Comparison of ENCODE assay signal across 2 cellular contexts in the genomic region with DNA sequence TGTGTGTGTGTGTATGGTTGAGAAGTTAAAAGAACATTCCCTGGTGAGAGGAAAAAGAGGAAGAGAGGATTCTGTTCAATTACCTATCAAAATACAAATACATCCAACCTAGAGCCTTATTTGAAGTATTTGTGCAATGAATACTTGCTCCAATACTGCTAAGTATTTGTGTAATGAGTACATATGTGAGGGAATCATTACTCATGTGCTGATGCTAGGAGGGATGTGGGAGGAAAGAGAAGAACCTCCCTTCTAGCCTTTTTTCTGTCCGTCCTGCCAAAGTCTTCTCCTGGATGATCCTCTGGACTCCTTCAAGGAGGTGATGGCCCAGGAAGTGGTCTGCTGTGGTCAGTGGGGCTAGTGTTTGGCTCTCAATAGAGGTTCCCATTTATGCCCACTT.
TF ChIP-seq lines count a peak whose summit lies in the region.

No MANE protein-coding gene starts in this region.

TF ChIP-seq in IMR-90, 13 proteins besides CTCF, POLR2A, EP300 and RAD21:
- TF ChIP-seq MXI1 (IDR thresholded peaks at IDR 0.05; ENCODE audit: borderline replicate concordance, low read depth, low read length) (no peak), NFE2L2 (IDR thresholded peaks at IDR 0.05; ENCODE audit: low read depth, low read length) (no peak), MAZ (IDR thresholded peaks at IDR 0.05; ENCODE audit: borderline replicate concordance, low read depth, low read length) (no peak), USF2 (IDR thresholded peaks at IDR 0.05; ENCODE audit: low read depth, low read length) (no peak), RCOR1 (IDR thresholded peaks at IDR 0.05; ENCODE audit: insufficient replicate concordance, low read length) (no peak), RFX5 (IDR thresholded peaks at IDR 0.05; ENCODE audit: low read depth, low read length) (no peak), SMC3 (IDR thresholded peaks at IDR 0.05; ENCODE audit: low read depth, low read length) (no peak), MAFK (IDR thresholded peaks at IDR 0.05; ENCODE audit: low read depth, low read length) (no peak), BHLHE40 (IDR thresholded peaks at IDR 0.05; ENCODE audit: low read depth, low read length) (no peak), FOS (IDR thresholded peaks at IDR 0.05; ENCODE audit: low read depth, low read length) (no peak)
- TF ChIP-seq, protein P1, sequence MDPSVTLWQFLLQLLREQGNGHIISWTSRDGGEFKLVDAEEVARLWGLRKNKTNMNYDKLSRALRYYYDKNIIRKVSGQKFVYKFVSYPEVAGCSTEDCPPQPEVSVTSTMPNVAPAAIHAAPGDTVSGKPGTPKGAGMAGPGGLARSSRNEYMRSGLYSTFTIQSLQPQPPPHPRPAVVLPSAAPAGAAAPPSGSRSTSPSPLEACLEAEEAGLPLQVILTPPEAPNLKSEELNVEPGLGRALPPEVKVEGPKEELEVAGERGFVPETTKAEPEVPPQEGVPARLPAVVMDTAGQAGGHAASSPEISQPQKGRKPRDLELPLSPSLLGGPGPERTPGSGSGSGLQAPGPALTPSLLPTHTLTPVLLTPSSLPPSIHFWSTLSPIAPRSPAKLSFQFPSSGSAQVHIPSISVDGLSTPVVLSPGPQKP (IDR thresholded peaks at IDR 0.05; ENCODE audit: borderline replicate concordance, low read depth, low read length), result no peak
TF ChIP-seq in IMR-90: peak in this region for 0.

TF ChIP-seq in GM23338, 12 proteins besides CTCF, POLR2A, EP300 and RAD21:
- no peak for TF ChIP-seq ETS1 (IDR thresholded peaks at IDR 0.05)
- no peak for TF ChIP-seq JUNB (IDR thresholded peaks at IDR 0.05; ENCODE audit: unreplicated experiment)
- TF ChIP-seq ZNF331 (CRISPR knock-in tag; IDR thresholded peaks at IDR 0.05; ENCODE audit: low read depth), result no peak
- no peak for TF ChIP-seq EZH2phosphoT487 (IDR thresholded peaks at IDR 0.05; ENCODE audit: unreplicated experiment)
- no peak for TF ChIP-seq POLR2AphosphoS5 (IDR thresholded peaks at IDR 0.05; ENCODE audit: low read depth)
- no peak for TF ChIP-seq STAT1 (IDR thresholded peaks at IDR 0.05; ENCODE audit: unreplicated experiment)
